Comparison of ENCODE assay signal across 8 cellular contexts in genomic region chr6:37048851-37049734, GRCh38. TPM values are rescaled to one million over a fixed set of nuclear protein-coding genes. Genes with fewer than 3 reads are reported as not detected.
DNase-seq lines count a peak whose midpoint lies in the region; ATAC-seq lines count a peak whose summit lies in the region.

No MANE protein-coding gene starts in this region.

- ATAC-seq in GM19463 (IDR thresholded peaks at IDR 0.05; ENCODE audit: unreplicated experiment): peak; percentile 63

- DNase-seq in HUDEP-2 (lab: John Stamatoyannopoulos, UW; ENCODE audit: unreplicated experiment in 76 of 76) (peak in 41 of 76 experiments; percentile 15 to 86 (median 52)), fibroblast of gingiva (ENCODE audit: low read depth) (peak; percentile 68), smooth muscle cell of the brain vasculature (ENCODE audit: low read depth, low spot score) (peak; percentile 82), DMS79 (lab: John Stamatoyannopoulos, UW) (no peak), hypothalamus (lab: John Stamatoyannopoulos, UW) (no peak), mesenteric fat pad (ENCODE audit: low spot score) (no peak)
- DNase-seq in activated CD8-positive, alpha-beta memory T cell treated with anti-CD3 and anti-CD28 coated beads, Interleukin-2, amount 50 U/mL, for 1 hour (ENCODE audit: extremely low read depth): peak; percentile 59

RNA-seq across cellular contexts. Expression of gene FGD2, which starts 43.6 kb away (rescaled TPM):
- 32.6 TPM for total RNA-seq in mesenteric fat pad

Comparison
In these comparisons a context has a peak if more than half of its experiments do, and no peak if none do; other contexts are left out.
1. DNase-seq: peak in HUDEP-2 (41 of 76), activated CD8-positive, alpha-beta memory T cell treated with anti-CD3 and anti-CD28 coated beads, Interleukin-2, amount 50 U/mL, for 1 hour (single experiment), fibroblast of gingiva (single experiment) and smooth muscle cell of the brain vasculature (single experiment); none in DMS79 (single experiment), hypothalamus (0 of 51) and mesenteric fat pad (single experiment).